In genomic region chr9:136079916-136080246, GRCh38 we compare ENCODE assay signal across 1 cellular context.
TF ChIP-seq lines count a peak whose summit lies in the region.

No MANE protein-coding gene starts in this region.

TF ChIP-seq in SK-N-SH treated with all-trans-retinoic acid at 6 μM for 48 hours, 23 proteins besides CTCF, POLR2A, EP300 and RAD21 (continued from another document):
- TF ChIP-seq CSRNP3 (CRISPR knock-in tag; IDR thresholded peaks at IDR 0.05): no peak
- no peak for TF ChIP-seq PPARA (CRISPR knock-in tag; IDR thresholded peaks at IDR 0.05; ENCODE audit: borderline replicate concordance)
- no peak for TF ChIP-seq TCF4 (CRISPR knock-in tag; IDR thresholded peaks at IDR 0.05; ENCODE audit: borderline replicate concordance)
- TF ChIP-seq GLIS3 (CRISPR knock-in tag; IDR thresholded peaks at IDR 0.05): no peak
- no peak for TF ChIP-seq CSDC2 (CRISPR knock-in tag; IDR thresholded peaks at IDR 0.05)
- no peak for TF ChIP-seq ISL1 (CRISPR knock-in tag; IDR thresholded peaks at IDR 0.05)
- no peak for TF ChIP-seq TOX (CRISPR knock-in tag; IDR thresholded peaks at IDR 0.05; ENCODE audit: borderline replicate concordance)
- no peak for TF ChIP-seq ZFP3 (CRISPR knock-in tag; IDR thresholded peaks at IDR 0.05)
- TF ChIP-seq ARNTL (CRISPR knock-in tag; IDR thresholded peaks at IDR 0.05; ENCODE audit: borderline replicate concordance, low read depth): no peak
TF ChIP-seq in SK-N-SH treated with all-trans-retinoic acid at 6 μM for 48 hours: peak in this region for 0.
